Comparison of ENCODE assay signal across 9 cellular contexts in genomic region chr2:25794544-25795276, GRCh38.
DNase-seq lines count a peak whose midpoint lies in the region; ATAC-seq and TF ChIP-seq lines count a peak whose summit lies in the region.
"Had no signal": no experiment of that assay in that cellular context is flagged by ENCODE, and none has a peak within 500 bp of the region (broad histone marks: within the 10 kb centered on the region; RNA-seq: fewer than 3 reads in every experiment).

No MANE protein-coding gene starts in this region.

- TF ChIP-seq CTCF in GM10266 (IDR thresholded peaks at IDR 0.05; ENCODE audit: control insufficient read depth, insufficient read depth, low read depth, missing control alignments) (no peak), GM20000 (IDR thresholded peaks at IDR 0.05; ENCODE audit: extremely low read depth, missing control alignments) (no peak), MM.1S (IDR thresholded peaks at IDR 0.05; ENCODE audit: low read length) (no peak)

- peaks cover 13% of the 10 kb centered on the region; the same call in 1 of the 2 replicates for H3F3A ChIP-seq in MM.1S (ENCODE audit: insufficient read depth, low read length)

- peaks cover 34 to 75% of the 10 kb centered on the region in 2 donors for H3K4me1 Mint-ChIP-seq in effector memory CD8-positive, alpha-beta T cell (ENCODE audit: low read depth in 2 of 2)

- peak overlapping the region; percentile 75 to 91 for H3K4me3 Mint-ChIP-seq in effector memory CD8-positive, alpha-beta T cell

- H3K27ac Mint-ChIP-seq in effector memory CD8-positive, alpha-beta T cell: peak overlapping the region; percentile 93 to 97

- peak overlapping the region; percentile 49; the same call in 1 of the 2 replicates for H3K27ac ChIP-seq in MM.1S (ENCODE audit: low read length)
- H3K27ac ChIP-seq: gastroesophageal sphincter had no signal

- H2AFZ ChIP-seq in MM.1S (ENCODE audit: low read length): no peak overlapping the region

- 0 out of 2 replicates have a peak, but pooled peaks cover 18% of the 10 kb centered on the region for H3K79me2 ChIP-seq in MM.1S (ENCODE audit: low read length)

- H3K27me3 Mint-ChIP-seq in effector memory CD8-positive, alpha-beta T cell: no peaks in the 10 kb centered on the region

- H4K20me1 ChIP-seq in MM.1S (ENCODE audit: insufficient read depth, low read length): no peaks in the 10 kb centered on the region

- no peaks in the 10 kb centered on the region for H3K36me3 ChIP-seq in MM.1S (replicated peaks; ENCODE audit: insufficient read depth, low read length)

- H3K4me3 ChIP-seq in MM.1S (ENCODE audit: low read length): peak overlapping the region; percentile 19
- H3K4me3 ChIP-seq: gastroesophageal sphincter had no signal

- peaks cover 21% of the 10 kb centered on the region for H3K4me1 ChIP-seq in MM.1S (ENCODE audit: low read length)

- H3K27me3 ChIP-seq in MM.1S (replicated peaks; ENCODE audit: insufficient read depth, low read length): no peaks in the 10 kb centered on the region
- H3K27me3 ChIP-seq: gastroesophageal sphincter had no signal

- no peak overlapping the region; the same call in 1 of the 2 replicates for H3K9ac ChIP-seq in MM.1S (ENCODE audit: low read length)

- peak; percentile 80 for ATAC-seq in effector memory CD8-positive, alpha-beta T cell (replicated peaks)
- no peak for ATAC-seq in HG03342 (IDR thresholded peaks at IDR 0.05; ENCODE audit: unreplicated experiment)
- ATAC-seq: gastroesophageal sphincter had no signal

- no peaks in the 10 kb centered on the region for H3K9me3 ChIP-seq in MM.1S (replicated peaks; ENCODE audit: insufficient read depth, low read length)
- H3K9me3 ChIP-seq: gastroesophageal sphincter had no signal

- H3K9me2 ChIP-seq in MM.1S (replicated peaks; ENCODE audit: insufficient read depth, low read length): no peaks in the 10 kb centered on the region

- peak; percentile 35 for DNase-seq in GM10266 (ENCODE audit: extremely low spot score)
- DNase-seq in GM20000 (ENCODE audit: low spot score): peak; percentile 44
- peak; percentile 47 for DNase-seq in MM.1S
- no peak for DNase-seq in effector memory CD8-positive, alpha-beta T cell
- DNase-seq in hypothalamus (lab: John Stamatoyannopoulos, UW): no peak
- no peak for DNase-seq in hippocampal formation (lab: John Stamatoyannopoulos, UW)
- DNase-seq in mesenteric fat pad (ENCODE audit: low spot score): no peak

- peak overlapping the region; percentile 64 for H3K4me2 ChIP-seq in MM.1S (ENCODE audit: low read depth, low read length)

- H3K9me3 Mint-ChIP-seq in effector memory CD8-positive, alpha-beta T cell: no peaks in the 10 kb centered on the region

- peaks cover 6% of the 10 kb centered on the region for H3K36me3 Mint-ChIP-seq in effector memory CD8-positive, alpha-beta T cell (ENCODE audit: insufficient read depth)

Comparison
In these comparisons a context has a peak if more than half of its experiments do, and no peak if none do; other contexts are left out.
1. DNase-seq: peak in GM10266 (single experiment), GM20000 (single experiment) and MM.1S (single experiment); none in effector memory CD8-positive, alpha-beta T cell (0 of 3), hypothalamus (0 of 51), hippocampal formation (0 of 2) and mesenteric fat pad (single experiment).